In genomic region chr6:19478992-19479391, GRCh38 we compare ENCODE assay signal across 17 cellular contexts.
DNase-seq lines count a peak whose midpoint lies in the region; ATAC-seq and TF ChIP-seq lines count a peak whose summit lies in the region.
"Had no signal": no experiment of that assay in that cellular context is flagged by ENCODE, and none has a peak within 500 bp of the region (broad histone marks: within the 10 kb centered on the region; RNA-seq: fewer than 3 reads in every experiment).

No MANE protein-coding gene starts in this region.

- CTCF ChIA-PET in activated CD8-positive, alpha-beta T cell treated with anti-CD3 and anti-CD28 coated beads for 36 hours (lab: Charles Lee), result no interaction called here

- H3K27ac Mint-ChIP-seq in neural crest cell (ENCODE audit: unreplicated experiment), result peak overlapping the region; percentile 19
- H3K27ac Mint-ChIP-seq in activated CD8-positive, alpha-beta T cell treated with anti-CD3 and anti-CD28 coated beads for 36 hours, result no peak overlapping the region
- H3K27ac Mint-ChIP-seq: activated CD8-positive, alpha-beta T cell treated with anti-CD3 and anti-CD28 coated beads, Interleukin-2, amount 10 ng/mL, durations not matched to agents 7 days and 5 days; IgD-negative memory B cell; stimulated activated memory B cell treated with anti-CD40 and anti-IgM and Interleukin-4, amounts not matched to agents 10 μg/mL and 1 μg/mL and 100 μg/mL, for 72 hours had no signal

- ATAC-seq in activated CD8-positive, alpha-beta T cell treated with anti-CD3 and anti-CD28 coated beads for 36 hours, result no peak
- ATAC-seq: activated CD8-positive, alpha-beta T cell treated with anti-CD3 and anti-CD28 coated beads, Interleukin-2, amount 10 ng/mL, durations not matched to agents 7 days and 5 days; stimulated activated memory B cell treated with anti-CD40 and anti-IgM and Interleukin-4, amounts not matched to agents 10 μg/mL and 1 μg/mL and 100 μg/mL, for 72 hours had no signal

- H3K27me3 Mint-ChIP-seq in neural crest cell (ENCODE audit: low read depth), result no peaks in the 10 kb centered on the region
- H3K27me3 Mint-ChIP-seq in activated CD8-positive, alpha-beta T cell treated with anti-CD3 and anti-CD28 coated beads for 36 hours, result no peaks in the 10 kb centered on the region
- H3K27me3 Mint-ChIP-seq: IgD-negative memory B cell; stimulated activated memory B cell treated with anti-CD40 and anti-IgM and Interleukin-4, amounts not matched to agents 10 μg/mL and 1 μg/mL and 100 μg/mL, for 72 hours had no signal

- H3K9me3 Mint-ChIP-seq in neural crest cell, result peaks cover 13% of the 10 kb centered on the region
- no peaks in the 10 kb centered on the region for H3K9me3 Mint-ChIP-seq in activated CD8-positive, alpha-beta T cell treated with anti-CD3 and anti-CD28 coated beads for 36 hours

- H3K4me3 ChIP-seq in choroid plexus epithelial cell (ENCODE audit: low read depth, low read length), result no peak overlapping the region
- H3K4me3 ChIP-seq: SJCRH30 had no signal

- TF ChIP-seq CTCF in choroid plexus epithelial cell (conservative IDR thresholded peaks at IDR 0.05; ENCODE audit: low read depth, low read length) (no peak), neural crest cell (conservative IDR thresholded peaks at IDR 0.05) (no peak)
- no peak for TF ChIP-seq CTCF in activated CD8-positive, alpha-beta T cell treated with anti-CD3 and anti-CD28 coated beads for 36 hours (IDR thresholded peaks at IDR 0.05)

- H3K4me3 Mint-ChIP-seq in neural crest cell, result no peak overlapping the region
- no peak overlapping the region for H3K4me3 Mint-ChIP-seq in activated CD8-positive, alpha-beta T cell treated with anti-CD3 and anti-CD28 coated beads for 36 hours
- H3K4me3 Mint-ChIP-seq: activated CD8-positive, alpha-beta T cell treated with anti-CD3 and anti-CD28 coated beads, Interleukin-2, amount 10 ng/mL, durations not matched to agents 7 days and 5 days; IgD-negative memory B cell; stimulated activated memory B cell treated with anti-CD40 and anti-IgM and Interleukin-4, amounts not matched to agents 10 μg/mL and 1 μg/mL and 100 μg/mL, for 72 hours had no signal

- peaks cover 15% of the 10 kb centered on the region for H3K36me3 Mint-ChIP-seq in neural crest cell (ENCODE audit: low read depth)
- no peaks in the 10 kb centered on the region for H3K36me3 Mint-ChIP-seq in activated CD8-positive, alpha-beta T cell treated with anti-CD3 and anti-CD28 coated beads for 36 hours (ENCODE audit: low read depth)
- H3K36me3 Mint-ChIP-seq: IgD-negative memory B cell; stimulated activated memory B cell treated with anti-CD40 and anti-IgM and Interleukin-4, amounts not matched to agents 10 μg/mL and 1 μg/mL and 100 μg/mL, for 72 hours had no signal

- peak; percentile 73 for DNase-seq in COLO829 (ENCODE audit: low spot score)
- DNase-seq in NCI-H146 (lab: John Stamatoyannopoulos, UW), result peak; percentile 53
- peak; percentile 30 for DNase-seq in choroid plexus epithelial cell (ENCODE audit: low read depth)
- DNase-seq in neural crest cell (ENCODE audit: low read depth, low spot score), result no peak
- DNase-seq in NCI-H526 (lab: John Stamatoyannopoulos, UW), result no peak
- DNase-seq in activated T-cell treated with anti-CD3 and anti-CD28 coated beads, Interleukin-2, amount 50 U/mL, for 48 hours, result no peak
- no peak for DNase-seq in activated CD8-positive, alpha-beta T cell treated with anti-CD3 and anti-CD28 coated beads for 36 hours
- no peak for DNase-seq in NCI-H526 treated with DMSO at 0.1 percent for 48 hours (lab: John Stamatoyannopoulos, UW)
- DNase-seq: activated CD8-positive, alpha-beta T cell treated with anti-CD3 and anti-CD28 coated beads, Interleukin-2, amount 10 ng/mL, durations not matched to agents 7 days and 5 days; aorta; BE2C; DMS53; NCI-H1048; NCI-H345; SJCRH30 had no signal

- peaks cover 11% of the 10 kb centered on the region for H3K4me1 Mint-ChIP-seq in neural crest cell
- H3K4me1 Mint-ChIP-seq in activated CD8-positive, alpha-beta T cell treated with anti-CD3 and anti-CD28 coated beads for 36 hours (ENCODE audit: low read depth), result no peaks in the 10 kb centered on the region
- H3K4me1 Mint-ChIP-seq: IgD-negative memory B cell; stimulated activated memory B cell treated with anti-CD40 and anti-IgM and Interleukin-4, amounts not matched to agents 10 μg/mL and 1 μg/mL and 100 μg/mL, for 72 hours had no signal

- POLR2A ChIA-PET in activated CD8-positive, alpha-beta T cell treated with anti-CD3 and anti-CD28 coated beads for 36 hours (lab: Charles Lee), result no interaction called here

- intact Hi-C loops in activated CD8-positive, alpha-beta T cell treated with anti-CD3 and anti-CD28 coated beads for 36 hours (cut with micrococcal nuclease), result no loop called here

Comparison
In these comparisons a context has a peak if more than half of its experiments do, and no peak if none do; other contexts are left out.
1. DNase-seq: peak in COLO829 (single experiment), NCI-H146 (single experiment) and choroid plexus epithelial cell (single experiment); none in neural crest cell (single experiment), NCI-H526 (0 of 2), activated T-cell treated with anti-CD3 and anti-CD28 coated beads, Interleukin-2, amount 50 U/mL, for 48 hours (0 of 2), activated CD8-positive, alpha-beta T cell treated with anti-CD3 and anti-CD28 coated beads for 36 hours (single experiment) and NCI-H526 treated with DMSO at 0.1 percent for 48 hours (single experiment).